2 cellular contexts compared by ENCODE assay signal in the genomic region with DNA sequence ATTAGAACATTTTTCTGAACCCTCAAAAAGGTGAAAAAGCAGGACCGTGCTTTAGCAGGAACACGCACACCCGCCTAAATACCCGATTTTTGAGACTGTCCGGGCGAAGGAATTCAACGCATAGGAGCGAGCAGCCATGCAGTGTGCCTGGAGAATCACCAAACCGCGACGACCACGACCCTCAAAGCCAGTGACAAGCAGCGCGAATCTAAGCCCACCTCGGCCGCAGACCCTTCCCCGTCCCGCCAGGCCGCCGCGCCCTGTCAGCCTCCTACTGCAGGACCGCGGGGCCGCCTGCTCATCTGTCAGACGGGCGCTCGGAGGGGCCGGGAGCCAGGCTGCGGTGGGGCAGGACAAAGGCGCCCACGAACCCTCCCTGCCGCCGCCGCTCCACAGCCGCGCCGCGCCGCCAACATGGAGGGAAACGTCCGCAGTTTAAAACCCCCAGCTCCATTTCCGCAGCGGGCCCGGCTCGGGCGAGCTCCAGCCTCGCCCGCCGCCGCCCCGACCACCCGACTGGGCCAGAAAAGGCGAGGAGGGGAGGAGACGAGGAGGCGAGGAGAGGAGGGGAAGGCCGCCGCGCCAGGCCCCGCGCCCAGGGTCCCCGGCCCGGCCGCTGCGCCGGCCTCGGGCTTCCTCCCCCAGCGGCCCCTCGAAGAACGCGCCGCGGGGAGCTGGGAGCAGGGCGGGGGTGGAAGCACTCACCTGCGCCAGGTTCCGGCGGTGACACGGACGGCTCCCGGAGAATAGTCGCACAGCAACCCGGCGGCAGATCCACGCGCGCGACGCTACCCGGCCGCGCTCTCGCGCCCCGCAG.
A peak's percentile ranks its signal among the peaks of the same experiment; 100 is the strongest.
TF ChIP-seq lines count a peak whose summit lies in the region.

Gene LBR, minus strand, starts transcription at position 790 of the 817 bp plus-strand sequence. CDS start 3,963 bp downstream, outside the sequence.

TF ChIP-seq in A549, 52 proteins besides CTCF, POLR2A, EP300 and RAD21:
- TF ChIP-seq, protein P1, sequence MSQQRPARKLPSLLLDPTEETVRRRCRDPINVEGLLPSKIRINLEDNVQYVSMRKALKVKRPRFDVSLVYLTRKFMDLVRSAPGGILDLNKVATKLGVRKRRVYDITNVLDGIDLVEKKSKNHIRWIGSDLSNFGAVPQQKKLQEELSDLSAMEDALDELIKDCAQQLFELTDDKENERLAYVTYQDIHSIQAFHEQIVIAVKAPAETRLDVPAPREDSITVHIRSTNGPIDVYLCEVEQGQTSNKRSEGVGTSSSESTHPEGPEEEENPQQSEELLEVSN (IDR thresholded peaks at IDR 0.05; ENCODE audit: borderline replicate concordance, low read depth) = peak; percentile 19; the same call in 1 of the 2 replicates
- TF ChIP-seq PHF8 (IDR thresholded peaks at IDR 0.05; ENCODE audit: borderline replicate concordance, low read depth) (peak; percentile 80), ZSCAN20 (CRISPR knock-in tag; IDR thresholded peaks at IDR 0.05) (no peak), MAX (IDR thresholded peaks at IDR 0.05) (0 out of 2 replicates have a peak, but pooled peaks have one; percentile 28), KDM1A (IDR thresholded peaks at IDR 0.05; ENCODE audit: low read depth) (no peak)

TF ChIP-seq in HepG2, 621 proteins besides CTCF, POLR2A, EP300 and RAD21 (continues in another document):
- TF ChIP-seq, protein P2, sequence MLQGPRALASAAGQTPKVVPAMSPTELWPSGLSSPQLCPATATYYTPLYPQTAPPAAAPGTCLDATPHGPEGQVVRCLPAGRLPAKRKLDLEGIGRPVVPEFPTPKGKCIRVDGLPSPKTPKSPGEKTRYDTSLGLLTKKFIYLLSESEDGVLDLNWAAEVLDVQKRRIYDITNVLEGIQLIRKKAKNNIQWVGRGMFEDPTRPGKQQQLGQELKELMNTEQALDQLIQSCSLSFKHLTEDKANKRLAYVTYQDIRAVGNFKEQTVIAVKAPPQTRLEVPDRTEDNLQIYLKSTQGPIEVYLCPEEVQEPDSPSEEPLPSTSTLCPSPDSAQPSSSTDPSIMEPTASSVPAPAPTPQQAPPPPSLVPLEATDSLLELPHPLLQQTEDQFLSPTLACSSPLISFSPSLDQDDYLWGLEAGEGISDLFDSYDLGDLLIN (CRISPR knock-in tag; IDR thresholded peaks at IDR 0.05; ENCODE audit: borderline replicate concordance) = no peak
- no peak for TF ChIP-seq NFYB (CRISPR knock-in tag; IDR thresholded peaks at IDR 0.05)
- TF ChIP-seq PITX1 (CRISPR knock-in tag; IDR thresholded peaks at IDR 0.05) = no peak
- TF ChIP-seq ZKSCAN8 (CRISPR knock-in tag; IDR thresholded peaks at IDR 0.05; ENCODE audit: borderline replicate concordance) = no peak
- no peak for TF ChIP-seq GATAD1 (CRISPR knock-in tag; IDR thresholded peaks at IDR 0.05)
- no peak for TF ChIP-seq NRL (CRISPR knock-in tag; IDR thresholded peaks at IDR 0.05; ENCODE audit: borderline replicate concordance)
- TF ChIP-seq ZNF280B (CRISPR knock-in tag; IDR thresholded peaks at IDR 0.05; ENCODE audit: borderline replicate concordance) = no peak
- TF ChIP-seq ZNF343 (CRISPR knock-in tag; IDR thresholded peaks at IDR 0.05) = no peak
- no peak; the same call in 1 of the 2 replicates for TF ChIP-seq ZBTB7B (CRISPR knock-in tag; IDR thresholded peaks at IDR 0.05)
- TF ChIP-seq NR2F6 (IDR thresholded peaks at IDR 0.05) = no peak
- no peak for TF ChIP-seq NR2F6 (CRISPR knock-in tag; IDR thresholded peaks at IDR 0.05)
- TF ChIP-seq CHD4 (IDR thresholded peaks at IDR 0.05; ENCODE audit: borderline replicate concordance, low read length) = no peak
- no peak for TF ChIP-seq ZNF136 (CRISPR knock-in tag; IDR thresholded peaks at IDR 0.05; ENCODE audit: low read depth)
- TF ChIP-seq SMAD3 (CRISPR knock-in tag; IDR thresholded peaks at IDR 0.05) = no peak
- TF ChIP-seq ATAD3A (CRISPR knock-in tag; IDR thresholded peaks at IDR 0.05) = no peak
- no peak for TF ChIP-seq ETV6 (CRISPR knock-in tag; conservative IDR thresholded peaks at IDR 0.05)
- no peak for TF ChIP-seq NFIB (CRISPR knock-in tag; IDR thresholded peaks at IDR 0.05; ENCODE audit: borderline replicate concordance)
- TF ChIP-seq, protein P3, sequence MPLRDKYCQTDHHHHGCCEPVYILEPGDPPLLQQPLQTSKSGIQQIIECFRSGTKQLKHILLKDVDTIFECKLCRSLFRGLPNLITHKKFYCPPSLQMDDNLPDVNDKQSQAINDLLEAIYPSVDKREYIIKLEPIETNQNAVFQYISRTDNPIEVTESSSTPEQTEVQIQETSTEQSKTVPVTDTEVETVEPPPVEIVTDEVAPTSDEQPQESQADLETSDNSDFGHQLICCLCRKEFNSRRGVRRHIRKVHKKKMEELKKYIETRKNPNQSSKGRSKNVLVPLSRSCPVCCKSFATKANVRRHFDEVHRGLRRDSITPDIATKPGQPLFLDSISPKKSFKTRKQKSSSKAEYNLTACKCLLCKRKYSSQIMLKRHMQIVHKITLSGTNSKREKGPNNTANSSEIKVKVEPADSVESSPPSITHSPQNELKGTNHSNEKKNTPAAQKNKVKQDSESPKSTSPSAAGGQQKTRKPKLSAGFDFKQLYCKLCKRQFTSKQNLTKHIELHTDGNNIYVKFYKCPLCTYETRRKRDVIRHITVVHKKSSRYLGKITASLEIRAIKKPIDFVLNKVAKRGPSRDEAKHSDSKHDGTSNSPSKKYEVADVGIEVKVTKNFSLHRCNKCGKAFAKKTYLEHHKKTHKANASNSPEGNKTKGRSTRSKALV (CRISPR knock-in tag; IDR thresholded peaks at IDR 0.05) = no peak
- no peak for TF ChIP-seq REL (CRISPR knock-in tag; conservative IDR thresholded peaks at IDR 0.05)
- TF ChIP-seq ZFYVE20 (CRISPR knock-in tag; IDR thresholded peaks at IDR 0.05; ENCODE audit: borderline replicate concordance, low read depth) = no peak
- no peak for TF ChIP-seq SETDB1 (CRISPR knock-in tag; IDR thresholded peaks at IDR 0.05; ENCODE audit: borderline replicate concordance)
- peak; percentile 12 for TF ChIP-seq ZNF407 (CRISPR knock-in tag; IDR thresholded peaks at IDR 0.05; ENCODE audit: not compliant biosample characterization)
- no peak for TF ChIP-seq CHD2 (IDR thresholded peaks at IDR 0.05; ENCODE audit: low read depth, low read length)
- TF ChIP-seq ZBTB21 (CRISPR knock-in tag; IDR thresholded peaks at IDR 0.05) = no peak
- TF ChIP-seq PPARG (CRISPR knock-in tag; conservative IDR thresholded peaks at IDR 0.05) = no peak
- TF ChIP-seq GATA4 (IDR thresholded peaks at IDR 0.05; ENCODE audit: borderline replicate concordance, low read depth) = no peak
- peak; percentile 73 for TF ChIP-seq ZFX (CRISPR knock-in tag; IDR thresholded peaks at IDR 0.05; ENCODE audit: low read depth)
- no peak for TF ChIP-seq ZMYM3 (CRISPR knock-in tag; IDR thresholded peaks at IDR 0.05)
- no peak for TF ChIP-seq NPAS2 (CRISPR knock-in tag; IDR thresholded peaks at IDR 0.05; ENCODE audit: borderline replicate concordance)
- no peak for TF ChIP-seq STAT5B (CRISPR knock-in tag; IDR thresholded peaks at IDR 0.05)
- TF ChIP-seq ZNF614 (CRISPR knock-in tag; IDR thresholded peaks at IDR 0.05; ENCODE audit: borderline replicate concordance) = no peak
- no peak for TF ChIP-seq TCF7 (IDR thresholded peaks at IDR 0.05; ENCODE audit: low read depth)
- TF ChIP-seq, protein P4, sequence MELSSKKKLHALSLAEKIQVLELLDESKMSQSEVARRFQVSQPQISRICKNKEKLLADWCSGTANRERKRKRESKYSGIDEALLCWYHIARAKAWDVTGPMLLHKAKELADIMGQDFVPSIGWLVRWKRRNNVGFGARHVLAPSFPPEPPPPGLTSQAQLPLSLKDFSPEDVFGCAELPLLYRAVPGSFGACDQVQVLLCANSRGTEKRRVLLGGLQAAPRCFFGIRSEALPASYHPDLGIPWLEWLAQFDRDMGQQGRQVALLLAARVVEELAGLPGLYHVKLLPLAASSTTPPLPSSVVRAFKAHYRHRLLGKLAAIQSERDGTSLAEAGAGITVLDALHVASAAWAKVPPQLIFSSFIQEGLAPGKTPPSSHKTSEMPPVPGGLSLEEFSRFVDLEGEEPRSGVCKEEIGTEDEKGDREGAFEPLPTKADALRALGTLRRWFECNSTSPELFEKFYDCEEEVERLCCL (CRISPR knock-in tag; IDR thresholded peaks at IDR 0.05; ENCODE audit: borderline replicate concordance) = no peak
- TF ChIP-seq ZNF557 (CRISPR knock-in tag; IDR thresholded peaks at IDR 0.05) = no peak
- no peak for TF ChIP-seq SRSF4 (IDR thresholded peaks at IDR 0.05; ENCODE audit: low read depth, low read length, poor library complexity, severe bottlenecking)
- TF ChIP-seq TBX3 (IDR thresholded peaks at IDR 0.05; ENCODE audit: borderline replicate concordance) = no peak
- no peak for TF ChIP-seq HNF4G (IDR thresholded peaks at IDR 0.05; ENCODE audit: borderline replicate concordance, low read depth, low read length)
- TF ChIP-seq HNF4G (CRISPR knock-in tag; IDR thresholded peaks at IDR 0.05; ENCODE audit: borderline replicate concordance, low read depth) = no peak
- TF ChIP-seq ZNF761 (CRISPR knock-in tag; conservative IDR thresholded peaks at IDR 0.05) = no peak
- TF ChIP-seq ZNF446 (CRISPR knock-in tag; IDR thresholded peaks at IDR 0.05) = no peak
- TF ChIP-seq CEBPZ (IDR thresholded peaks at IDR 0.05; ENCODE audit: low read length) = no peak
